Comparison of ENCODE assay signal across 22 cellular contexts in the genomic region with DNA sequence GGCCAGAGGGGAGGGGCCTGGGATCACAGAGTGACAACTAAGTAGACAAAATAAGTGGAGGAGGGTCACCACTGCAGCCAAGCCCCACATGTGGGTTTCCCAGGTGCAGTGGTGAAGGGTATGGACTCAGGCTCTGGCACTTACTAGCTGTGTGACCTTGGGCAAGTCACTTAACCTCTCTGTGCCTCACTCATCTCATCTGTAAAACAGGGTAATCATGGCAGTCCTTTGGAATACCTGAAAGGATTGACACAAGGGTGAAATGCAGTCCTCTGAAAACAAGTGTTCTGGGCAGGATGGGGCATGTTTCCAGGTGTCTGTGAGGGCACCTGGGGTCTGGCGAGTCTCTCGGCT. TPM values are rescaled to one million over a fixed set of nuclear protein-coding genes. Genes with fewer than 3 reads are reported as not detected.
DNase-seq lines count a peak whose midpoint lies in the region; ATAC-seq and TF ChIP-seq lines count a peak whose summit lies in the region.
"Had no signal": no experiment of that assay in that cellular context is flagged by ENCODE, and none has a peak within 500 bp of the region (broad histone marks: within the 10 kb centered on the region; RNA-seq: fewer than 3 reads in every experiment).

No MANE protein-coding gene starts in this region.

- no peak for DNase-seq in activated naive CD4-positive, alpha-beta T cell (lab: John Stamatoyannopoulos, UW)
- DNase-seq in trophoblast cell (no peak), NCI-H82 (lab: John Stamatoyannopoulos, UW) (no peak), Ammon's horn (ENCODE audit: low spot score) (no peak)
- DNase-seq: activated CD8-positive, alpha-beta memory T cell treated with anti-CD3 and anti-CD28 coated beads for 24 hours; dermis blood vessel endothelial cell; H9; mesendoderm; NCI-H1436; NCI-H2171 treated with DMSO at 0.1 percent for 48 hours; NCI-H748 treated with DMSO at 0.1 percent for 48 hours; PC-9; thyroid gland had no signal

- TF ChIP-seq CTCF in gastroesophageal sphincter (IDR thresholded peaks at IDR 0.05): no peak

- no peak overlapping the region for H4K12ac ChIP-seq in trophoblast cell (ENCODE audit: low read depth, low read length)

- H4K8ac ChIP-seq in trophoblast cell (ENCODE audit: low read depth, low read length): no peak overlapping the region

- no peaks in the 10 kb centered on the region for H3K79me2 ChIP-seq in trophoblast cell (ENCODE audit: control insufficient read depth, insufficient read depth, low read length, poor library complexity)

- H3K9me3 Mint-ChIP-seq in activated naive CD4-positive, alpha-beta T cell treated with anti-CD3 and anti-CD28 coated beads, Interleukin-2, amount 50 U/mL, for 24 hours: no peaks in the 10 kb centered on the region
- H3K9me3 Mint-ChIP-seq: activated T-helper 1 cell treated with anti-CD3 and anti-CD28 coated beads, Interleukin-12 subunit alpha, Interleukin-12 subunit beta, Interleukin-2, Interleukin-4 antibody, amounts not matched to agents 30 ng/mL and 10 ng/mL and 1 ng/mL, durations not matched to agents 14 hours and 24 hours and 36 hours; H9 had no signal

- H3K9me3 ChIP-seq in gastroesophageal sphincter (no peaks in the 10 kb centered on the region), trophoblast cell (ENCODE audit: insufficient read depth, low read depth, low read length) (peaks cover 1% of the 10 kb centered on the region)
- H3K9me3 ChIP-seq: breast epithelium, neutrophil, SJSA1, thyroid gland had no signal

- WGBS in gastroesophageal sphincter (ENCODE audit: low coverage in 1 of 2), 2 donors: 30% methylated on average over 2 of the region's 2 CpGs; no CpG with 5 or more reads in 1 of the 2 donors
- WGBS in trophoblast cell (ENCODE audit: extremely low coverage, insufficient coverage, insufficient read length): no CpG with 5 or more reads among the region's 2 CpGs
- 71% methylated on average over 2 of the region's 2 CpGs for WGBS in urinary bladder

- ATAC-seq in gastroesophageal sphincter: no peak
- no peak for ATAC-seq in HG02981 (IDR thresholded peaks at IDR 0.05; ENCODE audit: unreplicated experiment)

- no peak for TF ChIP-seq POLR2A in gastroesophageal sphincter (IDR thresholded peaks at IDR 0.05)

- no peak overlapping the region for H3K18ac ChIP-seq in trophoblast cell (ENCODE audit: low read length)

- no peak overlapping the region for H2AK5ac ChIP-seq in trophoblast cell (ENCODE audit: low read length)

- no peak overlapping the region for H2BK5ac ChIP-seq in trophoblast cell (ENCODE audit: low read depth, low read length, poor library complexity)

- peak overlapping the region; percentile 9 for H4K91ac ChIP-seq in trophoblast cell (ENCODE audit: low read depth, low read length)

- peaks cover 48% of the 10 kb centered on the region for H3K4me1 Mint-ChIP-seq in activated naive CD4-positive, alpha-beta T cell treated with anti-CD3 and anti-CD28 coated beads, Interleukin-2, amount 50 U/mL, for 24 hours

- no peak overlapping the region for H3K4me2 ChIP-seq in trophoblast cell (ENCODE audit: low read length)
- H3K4me2 ChIP-seq: PC-9 had no signal

- H3K4me3 Mint-ChIP-seq in activated naive CD4-positive, alpha-beta T cell treated with anti-CD3 and anti-CD28 coated beads, Interleukin-2, amount 50 U/mL, for 24 hours: no peak overlapping the region
- H3K4me3 Mint-ChIP-seq: activated T-helper 1 cell treated with anti-CD3 and anti-CD28 coated beads, Interleukin-12 subunit alpha, Interleukin-12 subunit beta, Interleukin-2, Interleukin-4 antibody, amounts not matched to agents 30 ng/mL and 10 ng/mL and 1 ng/mL, durations not matched to agents 14 hours and 24 hours and 36 hours; H9 had no signal

- no peaks in the 10 kb centered on the region for H3K36me3 Mint-ChIP-seq in activated naive CD4-positive, alpha-beta T cell treated with anti-CD3 and anti-CD28 coated beads, Interleukin-2, amount 50 U/mL, for 24 hours

- no peak overlapping the region for H2BK120ac ChIP-seq in trophoblast cell (ENCODE audit: insufficient read depth, low read length, poor library complexity)

- no peaks in the 10 kb centered on the region for H3K27me3 Mint-ChIP-seq in activated naive CD4-positive, alpha-beta T cell treated with anti-CD3 and anti-CD28 coated beads, Interleukin-2, amount 50 U/mL, for 24 hours

- no peak overlapping the region for H2BK12ac ChIP-seq in trophoblast cell (ENCODE audit: low read length)

- H3K23ac ChIP-seq in trophoblast cell (ENCODE audit: low read length): no peak overlapping the region

- H3K27ac Mint-ChIP-seq in activated naive CD4-positive, alpha-beta T cell treated with anti-CD3 and anti-CD28 coated beads, Interleukin-2, amount 50 U/mL, for 24 hours: peak overlapping the region; percentile 82
- H3K27ac Mint-ChIP-seq: activated T-helper 1 cell treated with anti-CD3 and anti-CD28 coated beads, Interleukin-12 subunit alpha, Interleukin-12 subunit beta, Interleukin-2, Interleukin-4 antibody, amounts not matched to agents 30 ng/mL and 10 ng/mL and 1 ng/mL, durations not matched to agents 14 hours and 24 hours and 36 hours had no signal

- H3K4ac ChIP-seq in trophoblast cell (ENCODE audit: low read depth, low read length): no peak overlapping the region

- no peak overlapping the region for H3K14ac ChIP-seq in trophoblast cell (ENCODE audit: low read length)

- H3K27me3 ChIP-seq in gastroesophageal sphincter (no peaks in the 10 kb centered on the region), trophoblast cell (ENCODE audit: insufficient read depth, low read length) (no peaks in the 10 kb centered on the region)
- H3K27me3 ChIP-seq: breast epithelium, foreskin keratinocyte, neutrophil, SJSA1, thyroid gland had no signal

- no peaks in the 10 kb centered on the region for H3K36me3 ChIP-seq in gastroesophageal sphincter
- H3K36me3 ChIP-seq in trophoblast cell (ENCODE audit: control insufficient read depth in 1 of 2, insufficient read depth in 2 of 2, low read length in 2 of 2): peaks cover 0 to 1% of the 10 kb centered on the region in 2 experiments
- H3K36me3 ChIP-seq in urinary bladder (ENCODE audit: insufficient read depth): no peaks in the 10 kb centered on the region
- H3K36me3 ChIP-seq: breast epithelium, neutrophil, SJSA1, thyroid gland had no signal

- no peak for TF ChIP-seq EP300 in gastroesophageal sphincter (IDR thresholded peaks at IDR 0.05)

- H3K4me3 ChIP-seq in gastroesophageal sphincter: no peak overlapping the region
- no peak overlapping the region for H3K4me3 ChIP-seq in trophoblast cell (ENCODE audit: low read depth, low read length)
- H3K4me3 ChIP-seq in urinary bladder (ENCODE audit: low read depth, low read length): no peak overlapping the region
- H3K4me3 ChIP-seq: PC-9, SJSA1, thyroid gland had no signal

- H3K4me1 ChIP-seq in gastroesophageal sphincter (peaks cover 11 to 100% (median 48%) of the 10 kb centered on the region in 3 donors), trophoblast cell (ENCODE audit: control insufficient read depth in 1 of 2, insufficient read depth in 2 of 2, low read length in 2 of 2) (peaks cover 34 to 43% of the 10 kb centered on the region in 2 experiments), urinary bladder (ENCODE audit: insufficient read depth) (no peaks in the 10 kb centered on the region)
- H3K4me1 ChIP-seq: foreskin keratinocyte, thyroid gland had no signal

- H3K9ac ChIP-seq in trophoblast cell (ENCODE audit: low read length): no peak overlapping the region

- peaks cover 7% of the 10 kb centered on the region for H3K79me1 ChIP-seq in trophoblast cell (ENCODE audit: low read length)

- H3K27ac ChIP-seq in gastroesophageal sphincter (peak overlapping the region; percentile 81 to 96 (median 90)), trophoblast cell (ENCODE audit: low read depth, low read length) (no peak overlapping the region), urinary bladder (ENCODE audit: low read depth) (peak overlapping the region; percentile 61)
- H3K27ac ChIP-seq: foreskin keratinocyte, neutrophil, PC-9, thyroid gland had no signal

- no peak overlapping the region for H2AFZ ChIP-seq in trophoblast cell (ENCODE audit: insufficient read depth, low read length, poor library complexity)
- H2AFZ ChIP-seq: PC-9 had no signal

RNA-seq across cellular contexts. Expression of a gene that starts 55.8 kb away (rescaled TPM):
- total RNA-seq in gastroesophageal sphincter: 10 to 100 TPM; 27.7 to 69.2 (median 48.7) TPM
- 4.0 and 4.5 TPM in 2 replicates for polyA plus RNA-seq in trophoblast cell (2013)
- total RNA-seq in urinary bladder: 6.2 TPM
- polyA plus RNA-seq in urinary bladder: 5.9 TPM
- total RNA-seq: dermis blood vessel endothelial cell had no signal
